13 cellular contexts compared by ENCODE assay signal in genomic region chr16:71929048-71929447, GRCh38. TPM values are rescaled to one million over a fixed set of nuclear protein-coding genes. Genes with fewer than 3 reads are reported as not detected.
DNase-seq lines count a peak whose midpoint lies in the region; TF ChIP-seq lines count a peak whose summit lies in the region.
"Had no signal": no experiment of that assay in that cellular context is flagged by ENCODE, and none has a peak within 500 bp of the region (broad histone marks: within the 10 kb centered on the region; RNA-seq: fewer than 3 reads in every experiment).

No MANE protein-coding gene starts in this region.

- H3K27ac ChIP-seq in SJCRH30: peak overlapping the region; percentile 84
- H3K27ac ChIP-seq in thyroid gland: peak overlapping the region in 1 of 3 donors; percentile 4
- H3K27ac ChIP-seq: spleen had no signal

- H3K4me3 ChIP-seq in SJCRH30 (no peak overlapping the region), fibroblast of the aortic adventitia (ENCODE audit: low read depth, low read length) (no peak overlapping the region), thyroid gland (replicated peaks in 1 of 3) (no peak overlapping the region)
- H3K4me3 ChIP-seq: spleen, upper lobe of right lung had no signal

- H3K4me1 ChIP-seq in SJCRH30 (peaks cover 42% of the 10 kb centered on the region), thyroid gland (peaks cover 3 to 24% of the 10 kb centered on the region in 2 donors)

- no peak for TF ChIP-seq POLR2A in thyroid gland (IDR thresholded peaks at IDR 0.05)

- H3K9me3 ChIP-seq in SJCRH30 (replicated peaks): no peaks in the 10 kb centered on the region
- H3K9me3 ChIP-seq in thyroid gland: no peaks in the 10 kb centered on the region
- H3K9me3 ChIP-seq: spleen, upper lobe of right lung had no signal

- H3K27me3 ChIP-seq in SJCRH30: no peaks in the 10 kb centered on the region
- no peaks in the 10 kb centered on the region for H3K27me3 ChIP-seq in thyroid gland
- H3K27me3 ChIP-seq: spleen, upper lobe of right lung had no signal

- DNase-seq in AG20443 (ENCODE audit: low spot score) (peak; percentile 78), SJCRH30 (peak; percentile 61 to 71), fibroblast of the aortic adventitia (ENCODE audit: low read depth) (peak; percentile 66), pons (ENCODE audit: low spot score) (peak; percentile 30), Kasumi-1 (lab: John Stamatoyannopoulos, UW) (no peak), NCI-H1930 (lab: John Stamatoyannopoulos, UW) (no peak), NCI-H524 (lab: John Stamatoyannopoulos, UW) (no peak), thyroid gland (no peak)
- DNase-seq: DMS79 treated with DMSO at 0.1 percent for 48 hours, NCI-H226, spleen, T1000, upper lobe of right lung had no signal

- intact Hi-C loops in thyroid gland (cut with DNase I): no loop called here

- H3K36me3 ChIP-seq in SJCRH30 (peaks cover 31% of the 10 kb centered on the region), thyroid gland (peaks cover 30 to 40% of the 10 kb centered on the region in 2 donors)

- WGBS in thyroid gland, 2 donors: 59 to 67% methylated on average over 3 of the region's 3 CpGs

- TF ChIP-seq CTCF in fibroblast of the aortic adventitia (IDR thresholded peaks at IDR 0.05; ENCODE audit: insufficient read depth, low read length): no peak
- TF ChIP-seq CTCF in thyroid gland (IDR thresholded peaks at IDR 0.05): no peak

RNA-seq across cellular contexts. Expression of gene IST1, which starts 33.7 kb away (rescaled TPM):
- 179 and 184 TPM in 2 replicates for total RNA-seq in SJCRH30 (2014; rRNA removed; shearing (Covaris generic))
- 172 and 273 TPM in 2 replicates for total RNA-seq in fibroblast of the aortic adventitia (ENCODE audit: low replicate concordance)
- total RNA-seq in thyroid gland: 100 to 1,000 TPM; 215 to 253 (median 223) TPM

RNA-seq across cellular contexts. Expression of gene ZNF821, which starts 45.1 kb away (rescaled TPM):
- total RNA-seq in SJCRH30 (2014; rRNA removed; shearing (Covaris generic)): 6.0 and 7.5 TPM in 2 replicates
- 3.1 and 7.3 TPM in 2 replicates for total RNA-seq in fibroblast of the aortic adventitia (ENCODE audit: low replicate concordance)
- 10 to 100 TPM in 3 of 4 donors, 1 to 10 TPM in 1; 7.9 to 17.8 (median 11.6) TPM for total RNA-seq in thyroid gland

Comparison
In these comparisons a context has a peak if more than half of its experiments do, and no peak if none do; other contexts are left out.
1. DNase-seq: peak in AG20443 (single experiment), SJCRH30 (2 of 2), fibroblast of the aortic adventitia (single experiment) and pons (single experiment); none in Kasumi-1 (0 of 2), NCI-H1930 (0 of 2), NCI-H524 (0 of 2) and thyroid gland (0 of 2).